Comparison of ENCODE assay signal across 8 cellular contexts in genomic region chr17:9021985-9022552, GRCh38. TPM values are rescaled to one million over a fixed set of nuclear protein-coding genes. Genes with fewer than 3 reads are reported as not detected.
DNase-seq lines count a peak whose midpoint lies in the region; ATAC-seq, FAIRE-seq and TF ChIP-seq lines count a peak whose summit lies in the region.

No MANE protein-coding gene starts in this region.

- H3K4me1 ChIP-seq in Loucy (ENCODE audit: insufficient read depth, low read length, poor library complexity, severe bottlenecking), result peaks cover 40% of the 10 kb centered on the region
- H3K4me1 ChIP-seq in HepG2 (ENCODE audit: insufficient read depth, low read length), result no peaks in the 10 kb centered on the region
- peaks cover 4 to 28% of the 10 kb centered on the region in 2 donors for H3K4me1 ChIP-seq in thoracic aorta (ENCODE audit: control insufficient read depth in 1 of 2, low read depth in 2 of 2)

- intact Hi-C loops in HepG2 (cut with micrococcal nuclease; ENCODE audit: unreplicated experiment), result no loop called here

- TF ChIP-seq RAD21 in HepG2 (CRISPR knock-in tag; IDR thresholded peaks at IDR 0.05), result no peak

- no peak overlapping the region for H3K27ac ChIP-seq in HepG2 (ENCODE audit: extremely low read length, insufficient read depth, low read length)
- peak overlapping the region; percentile 76 to 89 for H3K27ac ChIP-seq in thoracic aorta

- peak overlapping the region; percentile 71 for H3K4me2 ChIP-seq in Loucy (ENCODE audit: low read depth, low read length, poor library complexity, severe bottlenecking)
- H3K4me2 ChIP-seq in HepG2 (ENCODE audit: low read depth, low read length), result peak overlapping the region; percentile 51; the same call in 1 of the 2 replicates

- peaks cover 7% of the 10 kb centered on the region; the same call in 1 of the 2 replicates for H3F3A ChIP-seq in Loucy (ENCODE audit: low read depth)

- TF ChIP-seq POLR2A in HepG2 (IDR thresholded peaks at IDR 0.05; ENCODE audit: insufficient read depth in 1 of 2, low read depth in 2 of 2, low read length in 2 of 2) (no peak), GM18505 (IDR thresholded peaks at IDR 0.05; ENCODE audit: borderline replicate concordance, extremely low read depth, insufficient read depth, insufficient read length) (no peak)

- FAIRE-seq in HepG2 (lab: Jason Lieb, UNC), result no peak

- H4K20me1 ChIP-seq in Loucy (ENCODE audit: insufficient read depth, low read length, poor library complexity, severe bottlenecking) (no peaks in the 10 kb centered on the region), HepG2 (ENCODE audit: insufficient read depth, low read length) (no peaks in the 10 kb centered on the region)

- TF ChIP-seq CTCF in Loucy (conservative IDR thresholded peaks at IDR 0.05; ENCODE audit: low read length) (no peak), HepG2 (CRISPR knock-in tag; IDR thresholded peaks at IDR 0.05) (no peak), thoracic aorta (IDR thresholded peaks at IDR 0.05) (no peak)

- CTCF ChIA-PET in HepG2 (lab: Yijun Ruan, JAX; ENCODE audit: low intra/inter-chr PET ratio, low total read pairs), result no interaction called here

- H3K9me3 ChIP-seq in Loucy (ENCODE audit: insufficient read depth, low read depth, low read length) (no peaks in the 10 kb centered on the region), HepG2 (ENCODE audit: low read length) (no peaks in the 10 kb centered on the region), thoracic aorta (no peaks in the 10 kb centered on the region)

- WGBS in HepG2 (ENCODE audit: low lambda C conversion rate), result 59% methylated on average over 24 of the region's 76 CpGs

- H3K9ac ChIP-seq in Loucy (ENCODE audit: low read depth, low read length, poor library complexity, severe bottlenecking) (peak overlapping the region; percentile 65), HepG2 (ENCODE audit: insufficient read depth, low read depth, low read length) (no peak overlapping the region)

- H3K36me3 ChIP-seq in Loucy (ENCODE audit: insufficient read depth, low read length) (no peaks in the 10 kb centered on the region), HepG2 (replicated peaks in 1 of 2; ENCODE audit: control insufficient read depth in 1 of 2, insufficient read depth in 2 of 2, low read length in 2 of 2) (no peaks in the 10 kb centered on the region), thoracic aorta (no peaks in the 10 kb centered on the region)

- TF ChIP-seq EP300 in HepG2 (IDR thresholded peaks at IDR 0.05; ENCODE audit: low read depth in 2 of 2, low read length in 2 of 2) (no peak), HepG2 (CRISPR knock-in tag; IDR thresholded peaks at IDR 0.05; ENCODE audit: borderline replicate concordance) (no peak)

- POLR2A ChIA-PET in HepG2 (lab: Yijun Ruan, JAX), result no interaction called here

- peak; percentile 24 for DNase-seq in EL
- peak; percentile 51 to 69 for DNase-seq in T47D (ENCODE audit: low read depth in 1 of 2, low spot score in 1 of 2)
- no peak for DNase-seq in HepG2 (ENCODE audit: low spot score)
- no peak for DNase-seq in thoracic aorta (ENCODE audit: low spot score)
- DNase-seq in NCI-H446 (lab: John Stamatoyannopoulos, UW), result no peak

- BruUV-seq in HepG2 (replicated peaks; lab: Mats Ljungman, UMichigan), result no TSS peak

- H3K27me3 ChIP-seq in Loucy (ENCODE audit: insufficient read depth, low read length, poor library complexity, severe bottlenecking) (no peaks in the 10 kb centered on the region), HepG2 (ENCODE audit: control insufficient read depth in 1 of 2, insufficient read depth in 2 of 2, low read length in 2 of 2) (peaks cover 4 to 65% of the 10 kb centered on the region in 2 experiments), thoracic aorta (replicated peaks; ENCODE audit: insufficient read depth) (no peaks in the 10 kb centered on the region)

- H3K9me2 ChIP-seq in Loucy (replicated peaks; ENCODE audit: low read depth, low read length), result no peaks in the 10 kb centered on the region

- 0 out of 2 replicates have a peak overlapping the region, but pooled peaks have one; percentile 86 for H2AFZ ChIP-seq in Loucy (ENCODE audit: low read length)
- H2AFZ ChIP-seq in HepG2 (ENCODE audit: low read length), result no peak overlapping the region

- ATAC-seq in HepG2, result no peak
- no peak for ATAC-seq in thoracic aorta (ENCODE audit: insufficient number of reproducible peaks, low FRiP score, low read depth)
- no peak for ATAC-seq in HG02840 (IDR thresholded peaks at IDR 0.05; ENCODE audit: low FRiP score, unreplicated experiment)
- no peak for ATAC-seq in GM18505 (IDR thresholded peaks at IDR 0.05; ENCODE audit: unreplicated experiment)

- H3K4me3 ChIP-seq in Loucy (ENCODE audit: low read length, poor library complexity, severe bottlenecking) (peak overlapping the region; percentile 87), HepG2 (replicated peaks in 1 of 3; ENCODE audit: insufficient read depth in 1 of 3, low read depth in 2 of 3, low read length in 3 of 3) (peak overlapping the region in 1 of 3 experiments; percentile 59; a peak in 1 of 6 replicates), thoracic aorta (peak overlapping the region; percentile 90)

- H3K79me2 ChIP-seq in Loucy (ENCODE audit: insufficient read depth, low read length) (no peaks in the 10 kb centered on the region; the same call in 1 of the 2 replicates), HepG2 (ENCODE audit: insufficient read depth, low read length) (no peaks in the 10 kb centered on the region)

- in situ Hi-C loops in T47D (cut with HindIII; ENCODE audit: low pct_unique_long_range_greater_than_20kb, low sequenced_read_pairs) (no loop called here), HepG2 (cut with HindIII; ENCODE audit: extremely low pct_ligation_motif_present, low pct_unique_long_range_greater_than_20kb) (no loop called here)

TF ChIP-seq in HepG2, 621 proteins besides CTCF, POLR2A, EP300 and RAD21 (continues in another document):
- no peak for TF ChIP-seq ZNF557 (CRISPR knock-in tag; IDR thresholded peaks at IDR 0.05)

RNA-seq across cellular contexts. Expression of gene NTN1, which starts 0.8 kb away (rescaled TPM):
- total RNA-seq in HepG2 (2016; rRNA removed; fragmentation: Illumina TruSeq; extraction: Trizol) (0.04 TPM in 1 of 2 replicates, not detected in the other), thoracic aorta (10 to 100 TPM; 68.8 to 79.0 TPM)
- not detected in 2 replicates for total RNA-seq in HepG2 (2016; cell fraction: cytosol; rRNA removed; fragmentation: Illumina TruSeq; extraction: Trizol; ENCODE audit: low read depth)
- 0.04 TPM in 1 of 2 replicates, not detected in the other for total RNA-seq in HepG2 (2016; cell fraction: insoluble cytoplasmic fraction; rRNA removed; fragmentation: Illumina TruSeq; extraction: Trizol)
- total RNA-seq in HepG2 (2016; cell fraction: membrane; rRNA removed; fragmentation: Illumina TruSeq; extraction: Trizol), result not detected in 2 replicates
- total RNA-seq in HepG2 (2016; cell fraction: nucleus; rRNA removed; fragmentation: Illumina TruSeq; extraction: Trizol), result 0.09 TPM in 2 replicates
- polyA plus RNA-seq in HepG2 (2011; rRNA removed), result 0.03 and 0.05 TPM in 2 replicates
- 0.01 and 0.04 TPM in 2 replicates for polyA plus RNA-seq in HepG2 (2011; cell fraction: cytosol; rRNA removed)
- polyA plus RNA-seq in HepG2 (2011; cell fraction: nucleus; rRNA removed), result 0.11 and 0.12 TPM in 2 replicates
- polyA plus RNA-seq in HepG2 (2012), result 0.04 and 0.13 TPM in 2 replicates
- not detected in 2 replicates for polyA plus RNA-seq in HepG2 (2016; cell fraction: cytosol; fragmentation: Illumina TruSeq; extraction: Trizol; ENCODE audit: low read depth)
- polyA plus RNA-seq in HepG2 (2016; cell fraction: insoluble cytoplasmic fraction; fragmentation: Illumina TruSeq; extraction: Trizol; ENCODE audit: low read depth), result not detected in 2 replicates
- 0.02 TPM in 1 of 2 replicates, not detected in the other for polyA plus RNA-seq in HepG2 (2016; cell fraction: membrane; fragmentation: Illumina TruSeq; extraction: Trizol; ENCODE audit: low read depth)
- not detected in 2 replicates for polyA plus RNA-seq in HepG2 (2016; cell fraction: nucleus; fragmentation: Illumina TruSeq; extraction: Trizol; ENCODE audit: insufficient read depth, low read depth)
- polyA minus RNA-seq in HepG2 (2011; rRNA and poly(A)+ RNA removed; ENCODE audit: low replicate concordance), result 0.10 TPM in 1 of 2 replicates, not detected in the other
- not detected in 2 replicates for polyA minus RNA-seq in HepG2 (2011; cell fraction: cytosol; rRNA and poly(A)+ RNA removed)
- 0.12 and 0.13 TPM in 2 replicates for polyA minus RNA-seq in HepG2 (2011; cell fraction: nucleus; rRNA and poly(A)+ RNA removed)

RNA-seq across cellular contexts. Expression of gene PIK3R5, which starts 56.6 kb away (rescaled TPM):
- not detected in 2 replicates for total RNA-seq in HepG2 (2016; rRNA removed; fragmentation: Illumina TruSeq; extraction: Trizol)
- total RNA-seq in HepG2 (2016; cell fraction: cytosol; rRNA removed; fragmentation: Illumina TruSeq; extraction: Trizol; ENCODE audit: low read depth), result not detected in 2 replicates
- not detected in 2 replicates for total RNA-seq in HepG2 (2016; cell fraction: insoluble cytoplasmic fraction; rRNA removed; fragmentation: Illumina TruSeq; extraction: Trizol)
- not detected in 2 replicates for total RNA-seq in HepG2 (2016; cell fraction: membrane; rRNA removed; fragmentation: Illumina TruSeq; extraction: Trizol)
- not detected in 2 replicates for total RNA-seq in HepG2 (2016; cell fraction: nucleus; rRNA removed; fragmentation: Illumina TruSeq; extraction: Trizol)
- polyA plus RNA-seq in HepG2 (2011; rRNA removed), result not detected in 2 replicates
- polyA plus RNA-seq in HepG2 (2011; cell fraction: cytosol; rRNA removed), result not detected in 2 replicates
- polyA plus RNA-seq in HepG2 (2011; cell fraction: nucleus; rRNA removed), result 0.09 TPM in 1 of 2 replicates, not detected in the other
- polyA plus RNA-seq in HepG2 (2012), result not detected in 2 replicates
- not detected in 2 replicates for polyA plus RNA-seq in HepG2 (2016; cell fraction: cytosol; fragmentation: Illumina TruSeq; extraction: Trizol; ENCODE audit: low read depth)
- polyA plus RNA-seq in HepG2 (2016; cell fraction: insoluble cytoplasmic fraction; fragmentation: Illumina TruSeq; extraction: Trizol; ENCODE audit: low read depth), result not detected in 2 replicates
- polyA plus RNA-seq in HepG2 (2016; cell fraction: membrane; fragmentation: Illumina TruSeq; extraction: Trizol; ENCODE audit: low read depth), result not detected in 2 replicates
- not detected in 2 replicates for polyA plus RNA-seq in HepG2 (2016; cell fraction: nucleus; fragmentation: Illumina TruSeq; extraction: Trizol; ENCODE audit: insufficient read depth, low read depth)
- 0.19 TPM in 1 of 2 replicates, not detected in the other for polyA minus RNA-seq in HepG2 (2011; rRNA and poly(A)+ RNA removed; ENCODE audit: low replicate concordance)
- not detected in 2 replicates for polyA minus RNA-seq in HepG2 (2011; cell fraction: cytosol; rRNA and poly(A)+ RNA removed)
- polyA minus RNA-seq in HepG2 (2011; cell fraction: nucleus; rRNA and poly(A)+ RNA removed), result not detected in 2 replicates
- total RNA-seq in thoracic aorta, result 10 to 100 TPM; 30.7 to 42.9 TPM

Comparison
In these comparisons a context has a peak if more than half of its experiments do, and no peak if none do; other contexts are left out.
1. DNase-seq: peak in EL (single experiment) and T47D (2 of 2); none in HepG2 (single experiment), thoracic aorta (single experiment) and NCI-H446 (0 of 2).
2. RNA of gene NTN1, which starts 0.8 kb away (total RNA-seq): 68.8 to 79.0 TPM in thoracic aorta; 0.04 to 0.09 TPM in HepG2; every median in the first group is over 10 times any median in the second.
3. RNA of gene PIK3R5, which starts 56.6 kb away (total RNA-seq): 30.7 to 42.9 TPM in thoracic aorta; not detected in HepG2; every median in the first group is over 10 times any median in the second.